Comparison of ENCODE assay signal across 8 cellular contexts in the genomic region with DNA sequence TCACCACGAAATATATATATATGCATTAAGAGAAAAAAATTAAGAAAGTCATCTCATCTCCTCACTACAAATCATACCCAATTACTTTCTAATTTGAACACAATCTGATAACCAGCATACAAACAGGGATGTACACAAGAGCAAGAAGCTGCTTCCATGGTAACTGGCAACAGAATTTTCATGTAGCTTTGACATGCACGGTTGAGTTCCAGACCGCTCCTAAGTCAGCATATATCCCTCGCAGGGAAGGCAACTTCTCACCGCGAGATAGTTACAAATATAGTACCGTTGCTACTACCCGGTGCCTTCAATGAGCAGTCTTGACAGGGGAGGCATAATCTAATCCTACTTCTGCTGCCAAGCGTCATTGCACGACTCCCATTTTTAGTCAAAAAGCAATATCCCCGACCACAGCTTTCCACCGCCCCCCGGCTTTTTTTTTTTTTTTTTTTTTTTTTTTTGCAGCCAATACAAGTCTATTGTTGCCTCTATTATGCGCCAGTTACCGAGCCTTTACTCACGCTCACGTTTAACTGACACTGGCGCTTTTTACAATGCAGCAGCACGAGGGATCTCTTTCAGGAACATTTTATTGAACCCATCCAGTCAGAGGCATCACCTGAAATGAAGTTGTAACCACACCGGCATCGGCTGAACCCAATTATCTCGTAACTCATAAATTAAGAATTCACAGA. TPM values are rescaled to one million over a fixed set of nuclear protein-coding genes. Genes with fewer than 3 reads are reported as not detected.
DNase-seq lines count a peak whose midpoint lies in the region; ATAC-seq lines count a peak whose summit lies in the region.

No MANE protein-coding gene starts in this region.

- H3K9me3 ChIP-seq in effector memory CD4-positive, alpha-beta T cell (ENCODE audit: control insufficient read depth, low read length): no peaks in the 10 kb centered on the region
- no peaks in the 10 kb centered on the region for H3K9me3 ChIP-seq in trophoblast cell (ENCODE audit: insufficient read depth, low read depth, low read length)

- H3K36me3 ChIP-seq in effector memory CD4-positive, alpha-beta T cell (ENCODE audit: control insufficient read depth, insufficient read depth, low read length): no peaks in the 10 kb centered on the region
- no peaks in the 10 kb centered on the region for H3K36me3 ChIP-seq in trophoblast cell (ENCODE audit: control insufficient read depth in 1 of 2, insufficient read depth in 2 of 2, low read length in 2 of 2)

- no peak overlapping the region for H2AFZ ChIP-seq in trophoblast cell (ENCODE audit: insufficient read depth, low read length, poor library complexity)

- peak; percentile 28 for DNase-seq in DMS 273 (lab: John Stamatoyannopoulos, UW; ENCODE audit: unreplicated experiment)
- DNase-seq in DMS 273 treated with DMSO at 0.1 percent for 48 hours (lab: John Stamatoyannopoulos, UW): no peak
- DNase-seq in NCI-H1092 (lab: John Stamatoyannopoulos, UW): peak; percentile 27
- DNase-seq in effector memory CD4-positive, alpha-beta T cell: no peak
- DNase-seq in trophoblast cell: peak in 1 of 2 donors; percentile 18
- DNase-seq in immature natural killer cell: no peak
- no peak for DNase-seq in NCI-H1694 (lab: John Stamatoyannopoulos, UW)

- H3K4me1 ChIP-seq in effector memory CD4-positive, alpha-beta T cell (ENCODE audit: control insufficient read depth, insufficient read depth, low read length, poor library complexity, severe bottlenecking): peaks cover 21% of the 10 kb centered on the region
- peaks cover 6 to 9% of the 10 kb centered on the region in 2 experiments for H3K4me1 ChIP-seq in trophoblast cell (ENCODE audit: control insufficient read depth in 1 of 2, insufficient read depth in 2 of 2, low read length in 2 of 2)

- H2BK120ac ChIP-seq in trophoblast cell (ENCODE audit: insufficient read depth, low read length, poor library complexity): no peak overlapping the region

- H3K14ac ChIP-seq in trophoblast cell (ENCODE audit: low read length): no peak overlapping the region

- H3K9me3 Mint-ChIP-seq in immature natural killer cell: peaks cover 0 to 20% (median 3%) of the 10 kb centered on the region in 6 donors

- H3K4me3 Mint-ChIP-seq in immature natural killer cell: no peak overlapping the region

- no peak overlapping the region for H2BK12ac ChIP-seq in trophoblast cell (ENCODE audit: low read length)

- no peak overlapping the region for H3K27ac ChIP-seq in effector memory CD4-positive, alpha-beta T cell (ENCODE audit: insufficient read depth, low read length, poor library complexity, severe bottlenecking)
- H3K27ac ChIP-seq in trophoblast cell (ENCODE audit: low read depth, low read length): no peak overlapping the region

- H3K4me3 ChIP-seq in effector memory CD4-positive, alpha-beta T cell (ENCODE audit: insufficient read depth, low read depth, low read length, poor library complexity, severe bottlenecking): peak overlapping the region; percentile 55
- H3K4me3 ChIP-seq in trophoblast cell (ENCODE audit: low read depth, low read length): no peak overlapping the region

- peaks cover 0 to 4% (median 0%) of the 10 kb centered on the region in 3 donors for H3K36me3 Mint-ChIP-seq in immature natural killer cell

- H3K4me1 Mint-ChIP-seq in immature natural killer cell: peaks cover 10 to 13% of the 10 kb centered on the region in 2 donors

- no peak overlapping the region for H3K27ac Mint-ChIP-seq in immature natural killer cell

- H3K27me3 ChIP-seq in effector memory CD4-positive, alpha-beta T cell (replicated peaks; ENCODE audit: control insufficient read depth, insufficient read depth, low read length, poor library complexity, severe bottlenecking): peaks cover 34% of the 10 kb centered on the region
- H3K27me3 ChIP-seq in trophoblast cell (ENCODE audit: insufficient read depth, low read length): no peaks in the 10 kb centered on the region

- no CpG with 5 or more reads among the region's 22 CpGs for WGBS in trophoblast cell (ENCODE audit: extremely low coverage, insufficient coverage, insufficient read length)

- H3K27me3 Mint-ChIP-seq in immature natural killer cell (ENCODE audit: low read depth in 3 of 3): peaks cover 7 to 16% (median 8%) of the 10 kb centered on the region in 3 donors

- no peak overlapping the region for H4K12ac ChIP-seq in trophoblast cell (ENCODE audit: low read depth, low read length)

- H2BK5ac ChIP-seq in trophoblast cell (ENCODE audit: low read depth, low read length, poor library complexity): no peak overlapping the region

- peaks cover 9% of the 10 kb centered on the region for H3K79me1 ChIP-seq in trophoblast cell (ENCODE audit: low read length)

- no peak overlapping the region for H3K9ac ChIP-seq in trophoblast cell (ENCODE audit: low read length)

- H3K79me2 ChIP-seq in trophoblast cell (ENCODE audit: control insufficient read depth, insufficient read depth, low read length, poor library complexity): peaks cover 15% of the 10 kb centered on the region

- H2AK5ac ChIP-seq in trophoblast cell (ENCODE audit: low read length): no peak overlapping the region

- H3K23ac ChIP-seq in trophoblast cell (ENCODE audit: low read length): peak overlapping the region; percentile 56

- H3K4ac ChIP-seq in trophoblast cell (ENCODE audit: low read depth, low read length): no peak overlapping the region

- H3K18ac ChIP-seq in trophoblast cell (ENCODE audit: low read length): no peak overlapping the region

- peak overlapping the region; percentile 74 for H3K4me2 ChIP-seq in trophoblast cell (ENCODE audit: low read length)

- ATAC-seq in HG03565 (IDR thresholded peaks at IDR 0.05; ENCODE audit: unreplicated experiment): no peak

- H4K91ac ChIP-seq in trophoblast cell (ENCODE audit: low read depth, low read length): no peak overlapping the region

- H4K8ac ChIP-seq in trophoblast cell (ENCODE audit: low read depth, low read length): no peak overlapping the region

RNA-seq across cellular contexts. Expression of gene CADM1, which starts 2.2 kb away (rescaled TPM):
- polyA plus RNA-seq in trophoblast cell (2013): 70.4 and 73.0 TPM in 2 replicates
- polyA plus RNA-seq in immature natural killer cell: 1 to 10 TPM; 1.0 to 2.4 (median 1.1) TPM

Comparison
In these comparisons a context has a peak if more than half of its experiments do, and no peak if none do; other contexts are left out.
1. DNase-seq: peak in DMS 273 (single experiment) and NCI-H1092 (single experiment); none in DMS 273 treated with DMSO at 0.1 percent for 48 hours (single experiment), effector memory CD4-positive, alpha-beta T cell (0 of 3), immature natural killer cell (0 of 3) and NCI-H1694 (single experiment).